ENCODE assay signal across 1 cellular context in the genomic region with DNA sequence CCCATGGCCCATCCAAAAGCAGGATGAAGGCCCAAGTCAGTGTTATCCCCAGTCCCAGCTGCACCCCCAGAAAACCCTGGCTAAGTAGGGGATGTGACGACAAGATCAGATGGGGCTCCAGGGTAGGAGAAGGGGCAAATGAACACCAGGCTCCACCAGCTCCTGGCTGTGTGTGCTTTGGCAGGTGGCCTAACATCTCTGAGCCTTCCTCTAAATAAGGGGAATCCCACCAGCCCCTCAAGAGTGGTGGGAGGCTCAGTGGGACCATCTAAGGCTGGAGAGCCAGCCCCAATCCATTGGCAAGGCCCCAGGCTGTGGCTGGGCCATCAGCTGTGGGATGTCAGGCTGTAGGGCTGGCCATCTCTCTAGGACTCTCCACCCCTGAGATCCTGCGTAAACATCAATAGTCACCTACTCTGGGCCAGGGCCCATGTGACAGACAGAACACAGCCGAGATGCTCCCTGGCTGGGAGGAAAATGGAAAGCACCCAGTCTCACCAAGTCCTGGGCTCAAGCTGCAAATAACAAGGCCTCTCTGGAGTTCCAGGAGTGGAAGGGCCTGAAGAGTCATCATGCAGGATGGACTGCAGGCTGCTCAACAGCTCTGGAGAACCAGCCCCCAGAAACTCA.
TF ChIP-seq lines count a peak whose summit lies in the region.

No MANE protein-coding gene starts in this region.

TF ChIP-seq in HepG2, 621 proteins besides CTCF, POLR2A, EP300 and RAD21:
- TF ChIP-seq, protein P1, sequence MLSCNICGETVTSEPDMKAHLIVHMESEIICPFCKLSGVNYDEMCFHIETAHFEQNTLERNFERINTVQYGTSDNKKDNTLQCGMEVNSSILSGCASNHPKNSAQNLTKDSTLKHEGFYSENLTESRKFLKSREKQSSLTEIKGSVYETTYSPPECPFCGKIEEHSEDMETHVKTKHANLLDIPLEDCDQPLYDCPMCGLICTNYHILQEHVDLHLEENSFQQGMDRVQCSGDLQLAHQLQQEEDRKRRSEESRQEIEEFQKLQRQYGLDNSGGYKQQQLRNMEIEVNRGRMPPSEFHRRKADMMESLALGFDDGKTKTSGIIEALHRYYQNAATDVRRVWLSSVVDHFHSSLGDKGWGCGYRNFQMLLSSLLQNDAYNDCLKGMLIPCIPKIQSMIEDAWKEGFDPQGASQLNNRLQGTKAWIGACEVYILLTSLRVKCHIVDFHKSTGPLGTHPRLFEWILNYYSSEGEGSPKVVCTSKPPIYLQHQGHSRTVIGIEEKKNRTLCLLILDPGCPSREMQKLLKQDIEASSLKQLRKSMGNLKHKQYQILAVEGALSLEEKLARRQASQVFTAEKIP (CRISPR knock-in tag; IDR thresholded peaks at IDR 0.05; ENCODE audit: borderline replicate concordance): no peak
- TF ChIP-seq, protein P2, sequence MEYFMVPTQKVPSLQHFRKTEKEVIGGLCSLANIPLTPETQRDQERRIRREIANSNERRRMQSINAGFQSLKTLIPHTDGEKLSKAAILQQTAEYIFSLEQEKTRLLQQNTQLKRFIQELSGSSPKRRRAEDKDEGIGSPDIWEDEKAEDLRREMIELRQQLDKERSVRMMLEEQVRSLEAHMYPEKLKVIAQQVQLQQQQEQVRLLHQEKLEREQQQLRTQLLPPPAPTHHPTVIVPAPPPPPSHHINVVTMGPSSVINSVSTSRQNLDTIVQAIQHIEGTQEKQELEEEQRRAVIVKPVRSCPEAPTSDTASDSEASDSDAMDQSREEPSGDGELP (IDR thresholded peaks at IDR 0.05; ENCODE audit: borderline replicate concordance, low read depth): peak; percentile 12; the same call in 1 of the 2 replicates
- TF ChIP-seq ZNF768 (CRISPR knock-in tag; IDR thresholded peaks at IDR 0.05): peak; percentile 97
- TF ChIP-seq, protein P3, sequence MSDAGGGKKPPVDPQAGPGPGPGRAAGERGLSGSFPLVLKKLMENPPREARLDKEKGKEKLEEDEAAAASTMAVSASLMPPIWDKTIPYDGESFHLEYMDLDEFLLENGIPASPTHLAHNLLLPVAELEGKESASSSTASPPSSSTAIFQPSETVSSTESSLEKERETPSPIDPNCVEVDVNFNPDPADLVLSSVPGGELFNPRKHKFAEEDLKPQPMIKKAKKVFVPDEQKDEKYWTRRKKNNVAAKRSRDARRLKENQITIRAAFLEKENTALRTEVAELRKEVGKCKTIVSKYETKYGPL (CRISPR knock-in tag; IDR thresholded peaks at IDR 0.05): no peak
- TF ChIP-seq STAT5B (CRISPR knock-in tag; IDR thresholded peaks at IDR 0.05): no peak
